Comparison of ENCODE assay signal across 1 cellular context in the genomic region with DNA sequence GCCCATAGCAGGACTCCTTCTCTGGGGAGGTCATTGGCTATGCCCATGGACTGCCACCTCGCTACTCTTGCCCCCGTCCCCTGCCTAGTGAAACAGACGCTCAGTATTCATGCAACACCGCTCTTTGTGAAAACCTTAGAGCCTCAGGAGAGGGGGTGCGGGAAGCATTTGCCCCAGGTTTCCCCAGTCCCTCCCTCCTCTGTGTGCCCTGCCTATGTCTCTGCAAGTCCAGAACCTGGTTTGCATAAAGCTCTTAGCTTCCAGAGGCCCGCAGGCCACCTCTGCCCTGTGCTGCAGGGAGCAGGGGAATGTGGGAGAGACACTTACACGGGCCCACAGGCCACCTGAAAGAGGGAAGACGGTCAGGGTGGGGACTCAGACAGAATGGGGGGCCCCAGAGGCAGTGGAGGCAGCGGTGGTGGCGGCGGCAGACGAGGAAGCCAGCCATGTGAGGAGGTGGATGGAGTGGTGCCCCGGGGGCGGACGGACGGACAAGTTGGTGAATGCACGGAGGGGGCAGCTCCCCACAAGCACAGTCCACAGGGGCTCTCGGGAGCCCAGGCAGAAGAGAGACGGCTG.
TF ChIP-seq lines count a peak whose summit lies in the region.

No MANE protein-coding gene starts in this region.

TF ChIP-seq in endothelial cell of umbilical vein, 7 proteins besides CTCF, POLR2A, EP300 and RAD21:
- TF ChIP-seq GATA2 (IDR thresholded peaks at IDR 0.05; ENCODE audit: insufficient read depth, insufficient read length, low read depth, low read length), result no peak
- no peak for TF ChIP-seq JUN (IDR thresholded peaks at IDR 0.05; ENCODE audit: borderline replicate concordance, insufficient read depth, insufficient read length, low read depth)
- TF ChIP-seq EZH2 (IDR thresholded peaks at IDR 0.05; ENCODE audit: borderline replicate concordance, low read depth, low read length, severe bottlenecking), result no peak
- TF ChIP-seq POLR2AphosphoS5 (IDR thresholded peaks at IDR 0.05; ENCODE audit: insufficient read depth, low read depth, low read length), result no peak
- TF ChIP-seq, protein P1, sequence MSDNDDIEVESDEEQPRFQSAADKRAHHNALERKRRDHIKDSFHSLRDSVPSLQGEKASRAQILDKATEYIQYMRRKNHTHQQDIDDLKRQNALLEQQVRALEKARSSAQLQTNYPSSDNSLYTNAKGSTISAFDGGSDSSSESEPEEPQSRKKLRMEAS (IDR thresholded peaks at IDR 0.05; ENCODE audit: insufficient read depth, insufficient read length), result no peak
- no peak for TF ChIP-seq MYC (IDR thresholded peaks at IDR 0.05; ENCODE audit: low read depth, low read length)
- TF ChIP-seq FOS (IDR thresholded peaks at IDR 0.05; ENCODE audit: borderline replicate concordance, insufficient read depth, low read length), result no peak
